ENCODE assay signal across 10 cellular contexts in the genomic region with DNA sequence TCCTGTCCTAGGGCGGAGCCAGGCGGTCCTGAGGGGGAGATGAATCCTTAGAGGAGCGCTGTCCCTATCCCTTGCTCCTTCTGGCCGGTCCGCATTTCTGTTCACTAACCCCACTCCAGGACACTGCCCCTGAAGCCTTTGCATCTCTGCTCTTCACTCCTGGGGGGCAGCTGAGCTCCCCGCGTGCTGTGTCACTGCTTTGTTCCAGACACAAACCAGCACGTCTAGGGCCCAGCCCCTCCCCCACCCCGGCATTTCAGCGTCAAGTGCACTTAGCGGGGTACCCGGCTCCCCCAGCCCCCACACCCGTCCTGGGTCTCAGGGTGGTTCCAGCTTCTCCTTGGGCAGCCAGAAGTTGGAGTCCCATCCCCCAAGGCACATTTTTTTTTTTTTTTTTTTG. TPM values are rescaled to one million over a fixed set of nuclear protein-coding genes. Genes with fewer than 3 reads are reported as not detected.
DNase-seq lines count a peak whose midpoint lies in the region; ATAC-seq and TF ChIP-seq lines count a peak whose summit lies in the region.
"Had no signal": no experiment of that assay in that cellular context is flagged by ENCODE, and none has a peak within 500 bp of the region (broad histone marks: within the 10 kb centered on the region; RNA-seq: fewer than 3 reads in every experiment).

No MANE protein-coding gene starts in this region.

- no peaks in the 10 kb centered on the region for H3K9me3 ChIP-seq in CD8-positive, alpha-beta memory T cell (ENCODE audit: low read length)
- H3K9me3 ChIP-seq in BE2C, result no peaks in the 10 kb centered on the region

- H3K36me3 ChIP-seq in CD8-positive, alpha-beta memory T cell (ENCODE audit: insufficient read depth, low read length), result no peaks in the 10 kb centered on the region
- H3K36me3 ChIP-seq in BE2C, result peaks cover 13% of the 10 kb centered on the region

- H3K27me3 Mint-ChIP-seq in CD8-positive, alpha-beta memory T cell, result no peaks in the 10 kb centered on the region
- peaks cover 59% of the 10 kb centered on the region for H3K27me3 Mint-ChIP-seq in WTC11 (ENCODE audit: low read depth)
- H3K27me3 Mint-ChIP-seq in glutamatergic neuron (ENCODE audit: unreplicated experiment), result peaks cover 18% of the 10 kb centered on the region

- no peaks in the 10 kb centered on the region for H3K27me3 ChIP-seq in CD8-positive, alpha-beta memory T cell (ENCODE audit: insufficient read depth, low read length, poor library complexity, severe bottlenecking)
- H3K27me3 ChIP-seq in BE2C, result no peaks in the 10 kb centered on the region

- H3K9me3 Mint-ChIP-seq in CD8-positive, alpha-beta memory T cell, result no peaks in the 10 kb centered on the region
- H3K9me3 Mint-ChIP-seq in WTC11 (no peaks in the 10 kb centered on the region), glutamatergic neuron (ENCODE audit: unreplicated experiment) (peaks cover 7% of the 10 kb centered on the region)

- H3K4me3 ChIP-seq in CD8-positive, alpha-beta memory T cell (ENCODE audit: low read length), result peak overlapping the region; percentile 53
- H3K4me3 ChIP-seq in BE2C (ENCODE audit: low read depth, low read length), result no peak overlapping the region

- TF ChIP-seq CTCF in WTC11 (IDR thresholded peaks at IDR 0.05), result no peak
- TF ChIP-seq CTCF in glutamatergic neuron (IDR thresholded peaks at IDR 0.05; ENCODE audit: partially characterized antibody, unreplicated experiment), result no peak
- TF ChIP-seq CTCF in BE2C (IDR thresholded peaks at IDR 0.05; ENCODE audit: low read depth, low read length), result no peak

- no peak for DNase-seq in CD8-positive, alpha-beta memory T cell
- DNase-seq in WTC11 (ENCODE audit: low spot score), result no peak
- no peak for DNase-seq in glutamatergic neuron
- DNase-seq in sciatic nerve (ENCODE audit: low spot score), result peak; percentile 70
- no peak for DNase-seq in DMS114 treated with DMSO at 0.1 percent for 48 hours (lab: John Stamatoyannopoulos, UW; ENCODE audit: unreplicated experiment)
- DNase-seq in DMS 273 (lab: John Stamatoyannopoulos, UW; ENCODE audit: unreplicated experiment), result no peak
- DNase-seq in BE2C, result no peak
- DNase-seq: NCI-H2227 treated with DMSO at 0.1 percent for 48 hours had no signal

- no peaks in the 10 kb centered on the region for H3K36me3 Mint-ChIP-seq in CD8-positive, alpha-beta memory T cell
- H3K36me3 Mint-ChIP-seq in WTC11, result peaks cover 4% of the 10 kb centered on the region; the same call in 1 of the 2 replicates
- H3K36me3 Mint-ChIP-seq in glutamatergic neuron (ENCODE audit: unreplicated experiment), result peaks cover 6% of the 10 kb centered on the region

- no peak overlapping the region for H3K27ac ChIP-seq in CD8-positive, alpha-beta memory T cell (ENCODE audit: low read depth, low read length)
- H3K27ac ChIP-seq: HL-60 had no signal

- intact Hi-C loops in sciatic nerve (cut with DNase I), result no loop called here

- CTCF ChIA-PET in CD8-positive, alpha-beta memory T cell (lab: Charles Lee), result interaction anchor here (0.8 to 13.2 kb wide), 11 partner anchors 9 to 317 kb away, joined by 3 to 436 read pairs (median 10); partner anchors contain the start of genes ABHD15, ANKRD13B, GIT1 and SSH2
- CTCF ChIA-PET in WTC11 (lab: Charles Lee), result interaction anchor here (0.6 to 9.2 kb wide), 26 partner anchors 9 to 467 kb away, joined by 3 to 272 read pairs (median 6); partner anchors contain the start of genes ABHD15, ANKRD13B, CORO6 and SSH2

- POLR2A ChIA-PET in CD8-positive, alpha-beta memory T cell (lab: Charles Lee), result interaction anchor here (0.6 to 1.2 kb wide), 6 partner anchors 9 to 166 kb away, joined by 4 to 7 read pairs (median 6); partner anchors contain the start of genes ANKRD13B and CORO6
- POLR2A ChIA-PET in WTC11 (lab: Charles Lee), result interaction anchor here (0.8 to 1.1 kb wide), 3 partner anchors 9 to 21 kb away, joined by 3 read pairs; partner anchors contain the start of genes ANKRD13B and CORO6

- peak overlapping the region; percentile 44 to 91 (median 79) for H3K4me3 Mint-ChIP-seq in CD8-positive, alpha-beta memory T cell
- H3K4me3 Mint-ChIP-seq in WTC11 (peak overlapping the region; percentile 61), glutamatergic neuron (ENCODE audit: unreplicated experiment) (peak overlapping the region; percentile 71)

- H3K4me1 ChIP-seq in CD8-positive, alpha-beta memory T cell (ENCODE audit: insufficient read depth, low read length), result peaks cover 40% of the 10 kb centered on the region
- no peaks in the 10 kb centered on the region for H3K4me1 ChIP-seq in BE2C

- ATAC-seq in WTC11 (peak; percentile 3), sciatic nerve (no peak), HG02884 (IDR thresholded peaks at IDR 0.05; ENCODE audit: unreplicated experiment) (no peak)

- peak overlapping the region in 3 of 8 donors; percentile 39 to 46 (median 42) for H3K27ac Mint-ChIP-seq in CD8-positive, alpha-beta memory T cell
- H3K27ac Mint-ChIP-seq in WTC11 (no peak overlapping the region), glutamatergic neuron (ENCODE audit: unreplicated experiment) (peak overlapping the region; percentile 79)

- H3K4me1 Mint-ChIP-seq in CD8-positive, alpha-beta memory T cell, result peaks cover 33 to 47% (median 34%) of the 10 kb centered on the region in 3 donors
- H3K4me1 Mint-ChIP-seq in WTC11 (peaks cover 28% of the 10 kb centered on the region), glutamatergic neuron (ENCODE audit: low read depth, unreplicated experiment) (peaks cover 6% of the 10 kb centered on the region)

TF ChIP-seq in WTC11, 78 proteins besides CTCF, POLR2A, EP300 and RAD21:
- TF ChIP-seq ZNF121 (CRISPR knock-in tag; IDR thresholded peaks at IDR 0.05), result 0 out of 2 replicates have a peak, but pooled peaks have one; percentile 10
- TF ChIP-seq KAT7 (CRISPR knock-in tag; IDR thresholded peaks at IDR 0.05; ENCODE audit: borderline replicate concordance), result no peak

RNA-seq across cellular contexts. Expression of gene CORO6, which starts 8.9 kb away (rescaled TPM):
- 1 to 10 TPM; 2.5 to 2.9 TPM for total RNA-seq in CD8-positive, alpha-beta memory T cell
- polyA plus RNA-seq in CD8-positive, alpha-beta memory T cell, result 0.17 TPM
- total RNA-seq in WTC11 (2021) (6.4 to 8.9 TPM (median 7.5 TPM) in 3 replicates), glutamatergic neuron (ENCODE audit: unreplicated experiment) (1.4 TPM), sciatic nerve (21.5 TPM)
- polyA plus RNA-seq in BE2C (2012; ENCODE audit: insufficient read depth, insufficient read length, low read depth), result 7.5 TPM

RNA-seq across cellular contexts. Expression of gene ANKRD13B, which starts 20.9 kb away (rescaled TPM):
- 10 to 100 TPM; 20.8 to 21.8 TPM for total RNA-seq in CD8-positive, alpha-beta memory T cell
- polyA plus RNA-seq in CD8-positive, alpha-beta memory T cell, result 0.35 TPM
- 29.8 to 45.5 TPM (median 32.2 TPM) in 3 replicates for total RNA-seq in WTC11 (2021)
- 123 TPM for total RNA-seq in glutamatergic neuron (ENCODE audit: unreplicated experiment)
- total RNA-seq in sciatic nerve, result 22.4 TPM
- 84.2 TPM for polyA plus RNA-seq in BE2C (2012; ENCODE audit: insufficient read depth, insufficient read length, low read depth)

RNA-seq across cellular contexts. Expression of gene GIT1, which starts 24.4 kb away (rescaled TPM):
- 10 to 100 TPM; 69.7 to 69.8 TPM for total RNA-seq in CD8-positive, alpha-beta memory T cell
- 25.7 TPM for polyA plus RNA-seq in CD8-positive, alpha-beta memory T cell
- 43.9 to 66.9 TPM (median 45.0 TPM) in 3 replicates for total RNA-seq in WTC11 (2021)
- 46.7 TPM for total RNA-seq in glutamatergic neuron (ENCODE audit: unreplicated experiment)
- total RNA-seq in sciatic nerve, result 93.8 TPM
- polyA plus RNA-seq in BE2C (2012; ENCODE audit: insufficient read depth, insufficient read length, low read depth), result 48.9 TPM

RNA-seq across cellular contexts. Expression of gene TP53I13, which starts 45.4 kb away (rescaled TPM):
- total RNA-seq in CD8-positive, alpha-beta memory T cell, result 10 to 100 TPM; 71.3 to 75.5 TPM
- polyA plus RNA-seq in CD8-positive, alpha-beta memory T cell, result 33.1 TPM
- total RNA-seq in WTC11 (2021), result 33.1 to 41.9 TPM (median 36.7 TPM) in 3 replicates
- 14.3 TPM for total RNA-seq in glutamatergic neuron (ENCODE audit: unreplicated experiment)
- 39.9 TPM for total RNA-seq in sciatic nerve
- polyA plus RNA-seq in BE2C (2012; ENCODE audit: insufficient read depth, insufficient read length, low read depth), result 11.0 TPM

RNA-seq across cellular contexts. Expression of gene ABHD15, which starts 47.0 kb away (rescaled TPM):
- 10 to 100 TPM; 18.3 to 19.3 TPM for total RNA-seq in CD8-positive, alpha-beta memory T cell
- 22.6 TPM for polyA plus RNA-seq in CD8-positive, alpha-beta memory T cell
- total RNA-seq in WTC11 (2021), result 2.6 to 3.3 TPM (median 2.8 TPM) in 3 replicates
- total RNA-seq in glutamatergic neuron (ENCODE audit: unreplicated experiment), result 2.5 TPM
- 11.1 TPM for total RNA-seq in sciatic nerve
- polyA plus RNA-seq in BE2C (2012; ENCODE audit: insufficient read depth, insufficient read length, low read depth), result 0.12 TPM
